ENCODE assay signal across 30 cellular contexts in the genomic region with DNA sequence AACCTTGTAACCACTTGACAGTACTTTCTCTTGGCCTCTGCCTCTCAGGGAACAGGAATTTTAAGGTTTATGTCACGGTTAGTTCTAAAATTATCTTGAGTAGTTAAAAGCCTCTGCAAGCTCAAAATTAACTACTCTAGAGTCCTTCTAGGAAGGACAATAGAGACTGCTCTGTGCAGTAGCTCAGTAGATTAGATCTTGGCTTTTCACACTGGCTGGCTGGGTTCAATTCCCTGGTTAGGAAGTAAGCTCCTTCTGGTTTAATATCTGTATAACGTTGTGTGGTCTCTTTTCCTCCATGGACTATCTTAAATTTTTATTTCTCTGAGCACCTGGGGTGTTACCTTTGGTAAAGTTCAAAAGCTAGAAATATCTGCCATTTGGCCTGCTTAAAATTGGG.
"Had no signal": no experiment of that assay in that cellular context is flagged by ENCODE, and none has a peak within 500 bp of the region (broad histone marks: within the 10 kb centered on the region; RNA-seq: fewer than 3 reads in every experiment).

No MANE protein-coding gene starts in this region.

- H3K27ac Mint-ChIP-seq: activated B cell treated with CpG ODN at 0.5 μM for 24 hours; activated CD8-positive, alpha-beta memory T cell treated with anti-CD3 and anti-CD28 coated beads, Interleukin-2, amount 10 ng/mL, durations not matched to agents 7 days and 5 days; activated CD8-positive, alpha-beta T cell treated with anti-CD3 and anti-CD28 coated beads for 36 hours; activated naive CD4-positive, alpha-beta T cell treated with anti-CD3 and anti-CD28 coated beads, Interleukin-2, amount 50 U/mL, for 72 hours; activated T-helper 2 cell treated with anti-CD3 and anti-CD28 coated beads, Interferon-gamma antibody, Interleukin-2, Interleukin-4, amounts not matched to agents 10 μg/mL and 5 μg/mL and 100 μg/mL, durations not matched to agents 14 hours and 24 hours and 36 hours; dendritic cell treated with granulocyte-macrophage colony-stimulating factor and Interleukin-4, amounts not matched to agents 40 ng/mL and 50 ng/mL, for 4 days; naive thymus-derived CD4-positive, alpha-beta T cell; T-helper 17 cell had no signal

- H3K9me3 ChIP-seq: esophagus squamous epithelium, gastrocnemius medialis, testis, transverse colon had no signal

- H3K4me1 Mint-ChIP-seq: activated B cell treated with CpG ODN at 0.5 μM for 24 hours; activated CD8-positive, alpha-beta memory T cell treated with anti-CD3 and anti-CD28 coated beads, Interleukin-2, amount 10 ng/mL, durations not matched to agents 7 days and 5 days; central memory CD8-positive, alpha-beta T cell; naive thymus-derived CD4-positive, alpha-beta T cell; neural crest cell; T-helper 17 cell had no signal

- H3K4me1 ChIP-seq: esophagus squamous epithelium, gastrocnemius medialis, parathyroid adenoma, spleen, testis, transverse colon had no signal

- ATAC-seq: activated CD8-positive, alpha-beta memory T cell treated with anti-CD3 and anti-CD28 coated beads, Interleukin-2, amount 10 ng/mL, durations not matched to agents 7 days and 5 days; activated CD8-positive, alpha-beta T cell treated with anti-CD3 and anti-CD28 coated beads for 36 hours; activated naive CD4-positive, alpha-beta T cell treated with anti-CD3 and anti-CD28 coated beads, Interleukin-2, amount 50 U/mL, for 72 hours; gastrocnemius medialis; left cardiac atrium; naive thymus-derived CD4-positive, alpha-beta T cell; right cardiac atrium; T-helper 17 cell had no signal

- H3K9ac ChIP-seq: parathyroid adenoma had no signal

- H3K36me3 Mint-ChIP-seq: activated CD8-positive, alpha-beta memory T cell treated with anti-CD3 and anti-CD28 coated beads, Interleukin-2, amount 10 ng/mL, durations not matched to agents 7 days and 5 days; activated naive CD4-positive, alpha-beta T cell treated with anti-CD3 and anti-CD28 coated beads, Interleukin-2, amount 50 U/mL, for 72 hours; naive thymus-derived CD4-positive, alpha-beta T cell had no signal

- H3K36me3 ChIP-seq: esophagus squamous epithelium, gastrocnemius medialis, spleen, transverse colon had no signal

- H2AFZ ChIP-seq: hepatocyte, parathyroid adenoma had no signal

- H3K79me2 ChIP-seq: hepatocyte, parathyroid adenoma had no signal

- H3K4me3 Mint-ChIP-seq: activated B cell treated with CpG ODN at 0.5 μM for 24 hours; activated CD8-positive, alpha-beta memory T cell treated with anti-CD3 and anti-CD28 coated beads, Interleukin-2, amount 10 ng/mL, durations not matched to agents 7 days and 5 days; activated CD8-positive, alpha-beta T cell treated with anti-CD3 and anti-CD28 coated beads for 36 hours; central memory CD8-positive, alpha-beta T cell; dendritic cell treated with granulocyte-macrophage colony-stimulating factor and Interleukin-4, amounts not matched to agents 40 ng/mL and 50 ng/mL, for 4 days; naive thymus-derived CD4-positive, alpha-beta T cell; neural crest cell; T-helper 17 cell had no signal

- H3K27me3 ChIP-seq: esophagus squamous epithelium, gastrocnemius medialis, hepatocyte, spleen, testis, transverse colon had no signal

- H3K27ac ChIP-seq: epithelial cell of prostate, esophagus squamous epithelium, gastrocnemius medialis, hepatocyte, parathyroid adenoma, spleen, testis, transverse colon had no signal

- H3K9me3 Mint-ChIP-seq: activated B cell treated with CpG ODN at 0.5 μM for 24 hours; activated CD8-positive, alpha-beta T cell treated with anti-CD3 and anti-CD28 coated beads for 36 hours; activated T-helper 2 cell treated with anti-CD3 and anti-CD28 coated beads, Interferon-gamma antibody, Interleukin-2, Interleukin-4, amounts not matched to agents 10 μg/mL and 5 μg/mL and 100 μg/mL, durations not matched to agents 14 hours and 24 hours and 36 hours; central memory CD8-positive, alpha-beta T cell had no signal

- DNase-seq: activated B cell treated with CpG ODN at 0.5 μM for 24 hours; activated CD4-positive, alpha-beta T cell treated with anti-CD3 and anti-CD28 coated beads, Interleukin-2, amount 50 U/mL, for 1 hour; activated CD8-positive, alpha-beta memory T cell treated with anti-CD3 and anti-CD28 coated beads, Interleukin-2, amount 10 ng/mL, durations not matched to agents 7 days and 5 days; activated CD8-positive, alpha-beta T cell treated with anti-CD3 and anti-CD28 coated beads for 36 hours; activated naive CD4-positive, alpha-beta T cell; activated T-cell treated with anti-CD3 and anti-CD28 coated beads, Interleukin-2, amount 50 U/mL, for 48 hours; anterior cingulate cortex; effector CD4-positive, alpha-beta T cell; esophagus squamous epithelium; gastrocnemius medialis; left cardiac atrium; mammary epithelial cell; midbrain; naive thymus-derived CD4-positive, alpha-beta T cell; occipital lobe; right cardiac atrium; spleen; stimulated activated naive CD4-positive, alpha-beta T cell; T-helper 17 cell; T1000; testis; transverse colon had no signal

- H3K4me3 ChIP-seq: esophagus squamous epithelium, gastrocnemius medialis, hepatocyte, spleen, testis, transverse colon had no signal

- H3K27me3 Mint-ChIP-seq: activated B cell treated with CpG ODN at 0.5 μM for 24 hours; activated CD8-positive, alpha-beta memory T cell treated with anti-CD3 and anti-CD28 coated beads, Interleukin-2, amount 10 ng/mL, durations not matched to agents 7 days and 5 days; activated CD8-positive, alpha-beta T cell treated with anti-CD3 and anti-CD28 coated beads for 36 hours; central memory CD8-positive, alpha-beta T cell; dendritic cell treated with granulocyte-macrophage colony-stimulating factor and Interleukin-4, amounts not matched to agents 40 ng/mL and 50 ng/mL, for 4 days; naive thymus-derived CD4-positive, alpha-beta T cell; T-helper 17 cell had no signal

- H3K4me2 ChIP-seq: hepatocyte had no signal
